7 cellular contexts compared by ENCODE assay signal in genomic region chr18:9951022-9951859, GRCh38. TPM values are rescaled to one million over a fixed set of nuclear protein-coding genes. Genes with fewer than 3 reads are reported as not detected.
DNase-seq lines count a peak whose midpoint lies in the region; ATAC-seq, FAIRE-seq and TF ChIP-seq lines count a peak whose summit lies in the region.

No MANE protein-coding gene starts in this region.

- intact Hi-C loops in naive thymus-derived CD4-positive, alpha-beta T cell (cut with micrococcal nuclease), result loop anchor here (2.0 kb wide), 1 partner anchor 36 kb away; the partner anchor contains the start of gene VAPA (in 2 of the 2)

- peak; percentile 76 for ATAC-seq in naive thymus-derived CD4-positive, alpha-beta T cell
- ATAC-seq in HG03342 (IDR thresholded peaks at IDR 0.05; ENCODE audit: unreplicated experiment) (no peak), GM19328 (IDR thresholded peaks at IDR 0.05; ENCODE audit: unreplicated experiment) (no peak)

- POLR2A ChIA-PET in naive thymus-derived CD4-positive, alpha-beta T cell (lab: Charles Lee), result no interaction called here

- H3K4me3 Mint-ChIP-seq in naive thymus-derived CD4-positive, alpha-beta T cell, result no peak overlapping the region

- FAIRE-seq in G401.6 (lab: Jason Lieb, UNC) (peak; percentile 64), HTR-8/SVneo (lab: Jason Lieb, UNC) (peak; percentile 86)

- peak overlapping the region in 5 of 9 donors; percentile 14 to 79 (median 57) for H3K27ac Mint-ChIP-seq in naive thymus-derived CD4-positive, alpha-beta T cell

- DNase-seq in HTR-8/SVneo (ENCODE audit: insufficient read length, low spot score), result peak; percentile 43
- peak; percentile 81 for DNase-seq in SK-MEL-5 (ENCODE audit: low read depth, low spot score)
- DNase-seq in erythroblast (lab: John Stamatoyannopoulos, UW), result peak; percentile 84 to 87
- peak in 4 of 9 donors; percentile 8 to 30 (median 24) for DNase-seq in naive thymus-derived CD4-positive, alpha-beta T cell

- H3K4me3 ChIP-seq in naive thymus-derived CD4-positive, alpha-beta T cell (ENCODE audit: low read length), result no peak overlapping the region

- H3K27me3 ChIP-seq in naive thymus-derived CD4-positive, alpha-beta T cell (ENCODE audit: control insufficient read depth in 2 of 2, insufficient read depth in 2 of 2, low read length in 2 of 2), result no peaks in the 10 kb centered on the region

- in situ Hi-C loops in SK-MEL-5 (cut with HindIII; ENCODE audit: low pct_unique_long_range_greater_than_20kb, low sequenced_read_pairs), result no loop called here

- H3K36me3 ChIP-seq in naive thymus-derived CD4-positive, alpha-beta T cell (ENCODE audit: control insufficient read depth in 2 of 3, insufficient read depth in 3 of 3, low read length in 3 of 3), result peaks cover 14 to 44% (median 31%) of the 10 kb centered on the region in 3 experiments

- no peaks in the 10 kb centered on the region for H3K27me3 Mint-ChIP-seq in naive thymus-derived CD4-positive, alpha-beta T cell

- no peaks in the 10 kb centered on the region for H3K4me1 ChIP-seq in naive thymus-derived CD4-positive, alpha-beta T cell (ENCODE audit: control insufficient read depth in 2 of 2, insufficient read depth in 2 of 2, low read length in 2 of 2)

- TF ChIP-seq POLR2A in erythroblast (IDR thresholded peaks at IDR 0.05; ENCODE audit: low read length), result no peak

- H3K36me3 Mint-ChIP-seq in naive thymus-derived CD4-positive, alpha-beta T cell, result peaks cover 7 to 52% (median 18%) of the 10 kb centered on the region in 5 donors

- no peaks in the 10 kb centered on the region for H3K9me3 ChIP-seq in naive thymus-derived CD4-positive, alpha-beta T cell (ENCODE audit: control insufficient read depth in 2 of 3, low read length in 3 of 3)

- CTCF ChIA-PET in naive thymus-derived CD4-positive, alpha-beta T cell (lab: Charles Lee), result no interaction called here

- H3K27ac ChIP-seq in naive thymus-derived CD4-positive, alpha-beta T cell (ENCODE audit: low read depth, low read length), result no peak overlapping the region

- H3K9me3 Mint-ChIP-seq in naive thymus-derived CD4-positive, alpha-beta T cell, result no peaks in the 10 kb centered on the region

- H3K4me1 Mint-ChIP-seq in naive thymus-derived CD4-positive, alpha-beta T cell, result peaks cover 2 to 17% (median 10%) of the 10 kb centered on the region in 7 donors

RNA-seq across cellular contexts. Expression of gene VAPA, which starts 37.4 kb away (rescaled TPM):
- total RNA-seq in SK-MEL-5 (2014; rRNA removed; shearing (Covaris generic)), result 329 and 333 TPM in 2 replicates
- polyA plus RNA-seq in SK-MEL-5 (2015; cell fraction: cytosol; rRNA removed), result 186 and 227 TPM in 2 replicates
- polyA plus RNA-seq in SK-MEL-5 (2015; cell fraction: nucleus; rRNA removed), result 53.8 and 54.1 TPM in 2 replicates
- 100 to 1,000 TPM; 109 to 199 (median 151) TPM for total RNA-seq in naive thymus-derived CD4-positive, alpha-beta T cell
- polyA plus RNA-seq in naive thymus-derived CD4-positive, alpha-beta T cell, result 100 to 1,000 TPM; 214 to 278 TPM
